9 cellular contexts compared by ENCODE assay signal in genomic region chr3:29759021-29759359, GRCh38.
A peak's percentile ranks its signal among the peaks of the same experiment; 100 is the strongest.
DNase-seq lines count a peak whose midpoint lies in the region; ATAC-seq and TF ChIP-seq lines count a peak whose summit lies in the region.
"Had no signal": no experiment of that assay in that cellular context is flagged by ENCODE, and none has a peak within 500 bp of the region (broad histone marks: within the 10 kb centered on the region; RNA-seq: fewer than 3 reads in every experiment).

No MANE protein-coding gene starts in this region.

- no peak for TF ChIP-seq CTCF in choroid plexus epithelial cell (conservative IDR thresholded peaks at IDR 0.05; ENCODE audit: low read depth, low read length)
- TF ChIP-seq CTCF in left lung (IDR thresholded peaks at IDR 0.05) = no peak

- no peaks in the 10 kb centered on the region for H3K9me3 ChIP-seq in left lung

- H3K4me1 ChIP-seq in left lung = peaks cover 19 to 40% of the 10 kb centered on the region in 2 donors

- DNase-seq in NCI-H226 (peak; percentile 65), choroid plexus epithelial cell (ENCODE audit: low read depth) (peak; percentile 90), left lung (no peak), stromal cell of bone marrow (ENCODE audit: low read depth) (peak; percentile 81), NCI-H1048 (lab: John Stamatoyannopoulos, UW) (no peak), COR-L47 (lab: John Stamatoyannopoulos, UW) (no peak)
- DNase-seq in stimulated activated CD4-positive, alpha-beta T cell treated with anti-CD3 and anti-CD28 coated beads, Interleukin-4, amount 100 ng/mL, for 1 hour = no peak

- H3K4me3 ChIP-seq in choroid plexus epithelial cell (ENCODE audit: low read depth, low read length) (no peak overlapping the region), left lung (no peak overlapping the region)

- H3K36me3 ChIP-seq in left lung = no peaks in the 10 kb centered on the region

- no peaks in the 10 kb centered on the region for H3K27me3 ChIP-seq in left lung

- peak overlapping the region; percentile 67 to 69 for H3K27ac ChIP-seq in left lung
- H3K27ac ChIP-seq: KMS-11 had no signal

- intact Hi-C loops in left lung (cut with DNase I) = no loop called here

- ATAC-seq in left lung (peak; percentile 58), HG03378 (IDR thresholded peaks at IDR 0.05; ENCODE audit: unreplicated experiment) (no peak)

Comparison
In these comparisons a context has a peak if more than half of its experiments do, and no peak if none do; other contexts are left out.
1. DNase-seq: peak in NCI-H226 (single experiment), choroid plexus epithelial cell (single experiment) and stromal cell of bone marrow (single experiment); none in left lung (0 of 2), NCI-H1048 (single experiment), COR-L47 (single experiment) and stimulated activated CD4-positive, alpha-beta T cell treated with anti-CD3 and anti-CD28 coated beads, Interleukin-4, amount 100 ng/mL, for 1 hour (single experiment).